ENCODE assay signal across 16 cellular contexts in genomic region chr3:193680220-193680619, GRCh38.
A peak's percentile ranks its signal among the peaks of the same experiment; 100 is the strongest.
DNase-seq lines count a peak whose midpoint lies in the region; ATAC-seq lines count a peak whose summit lies in the region.
"Had no signal": no experiment of that assay in that cellular context is flagged by ENCODE, and none has a peak within 500 bp of the region (broad histone marks: within the 10 kb centered on the region; RNA-seq: fewer than 3 reads in every experiment).

No MANE protein-coding gene starts in this region.

- in situ Hi-C loops in GM23248 (cut with MboI), result no loop called here
- in situ Hi-C loops in SK-MEL-5 (cut with HindIII; ENCODE audit: low pct_unique_long_range_greater_than_20kb, low sequenced_read_pairs), result no loop called here
- in situ Hi-C loops in KBM-7 (cut with MboI; ENCODE audit: low pct_unique_long_range_greater_than_20kb, low sequenced_read_pairs), result no loop called here

- no peaks in the 10 kb centered on the region for H3K9me2 ChIP-seq in GM23248 (ENCODE audit: insufficient read depth)

- H3F3A ChIP-seq in GM23248 (ENCODE audit: insufficient read depth), result no peaks in the 10 kb centered on the region

- no peak overlapping the region for H3K4me2 ChIP-seq in GM23248 (ENCODE audit: unreplicated experiment)

- H3K36me3 ChIP-seq in GM23248 (ENCODE audit: low read depth), result peaks cover 8% of the 10 kb centered on the region; the same call in 1 of the 2 replicates

- no peak overlapping the region for H3K27ac ChIP-seq in GM23248
- H3K27ac ChIP-seq: neutrophil, tibial artery had no signal

- no peak overlapping the region for H3K9ac ChIP-seq in GM23248

- no peak overlapping the region for H2AFZ ChIP-seq in GM23248

- DNase-seq in GM23248 (peak; percentile 16), SK-MEL-5 (ENCODE audit: low read depth, low spot score) (peak; percentile 76), foreskin melanocyte (peak; percentile 89), retina (peak; percentile 64), occipital lobe (lab: John Stamatoyannopoulos, UW) (no peak), KBM-7 (no peak)
- DNase-seq: activated CD4-positive, alpha-beta T cell treated with anti-CD3 and anti-CD28 coated beads for 1 hour; activated CD8-positive, alpha-beta memory T cell treated with anti-CD3 and anti-CD28 coated beads, Interleukin-2, amount 50 U/mL, for 48 hours; activated naive CD4-positive, alpha-beta T cell; DND-41; H9; NCI-H1105; Right ventricle myocardium superior; tibial artery had no signal

- peaks cover 6% of the 10 kb centered on the region; the same call in 1 of the 2 replicates for H3K4me1 ChIP-seq in GM23248 (ENCODE audit: insufficient read depth)

- no peaks in the 10 kb centered on the region for H3K27me3 ChIP-seq in GM23248 (replicated peaks; ENCODE audit: insufficient read depth)
- H3K27me3 ChIP-seq: neutrophil, tibial artery had no signal

- no peak for ATAC-seq in GM21723 (IDR thresholded peaks at IDR 0.05; ENCODE audit: unreplicated experiment)

- H3K79me2 ChIP-seq in GM23248 (ENCODE audit: insufficient read depth), result no peaks in the 10 kb centered on the region

- no peaks in the 10 kb centered on the region for H3K9me3 ChIP-seq in GM23248 (ENCODE audit: low read depth)
- H3K9me3 ChIP-seq: neutrophil, tibial artery had no signal

- 47 to 56% methylated on average over 2 of the region's 2 CpGs for WGBS in GM23248 (ENCODE audit: low coverage in 1 of 2, low lambda C conversion rate in 2 of 2, missing lambda C conversion rate in 2 of 2), 2 experiments

- no peak overlapping the region for H3K4me3 ChIP-seq in GM23248
- H3K4me3 ChIP-seq: tibial artery had no signal

- H4K20me1 ChIP-seq in GM23248 (ENCODE audit: insufficient read depth), result no peaks in the 10 kb centered on the region

Comparison
In these comparisons a context has a peak if more than half of its experiments do, and no peak if none do; other contexts are left out.
1. DNase-seq: peak in GM23248 (single experiment), SK-MEL-5 (single experiment), foreskin melanocyte (single experiment) and retina (single experiment); none in occipital lobe (single experiment) and KBM-7 (single experiment).